ENCODE assay signal across 25 cellular contexts in genomic region chr5:113527746-113528145, GRCh38.
"Had no signal": no experiment of that assay in that cellular context is flagged by ENCODE, and none has a peak within 500 bp of the region (broad histone marks: within the 10 kb centered on the region; RNA-seq: fewer than 3 reads in every experiment).

No MANE protein-coding gene starts in this region.

- H3K27ac ChIP-seq: left lung, lower lobe of right lung, neural progenitor cell, parathyroid adenoma, right atrium auricular region, right lobe of liver, tibial nerve, upper lobe of left lung, vagina had no signal

- H3K4me2 ChIP-seq: neural progenitor cell, smooth muscle cell had no signal

- H3K36me3 ChIP-seq: lower lobe of right lung, neural progenitor cell, right lobe of liver had no signal

- H3K9me3 ChIP-seq: right lobe of liver, vagina had no signal

- DNase-seq: hippocampal formation; kidney; left colon; left lung; lower lobe of right lung; mammary epithelial cell; mesendoderm; naive B cell; natural killer cell; nephron progenitor cell; right lobe of liver; stimulated activated CD4-positive, alpha-beta T cell treated with anti-CD3 and anti-CD28 coated beads, Interleukin-1b, Interleukin-23, amount 100 ng/mL, for 48 hours; stimulated activated CD4-positive, alpha-beta T cell treated with anti-CD3 and anti-CD28 coated beads, Interleukin-2, amount 100 ng/mL, for 48 hours; stimulated activated CD4-positive, alpha-beta T cell treated with anti-CD3 and anti-CD28 coated beads, Interleukin-4, amount 100 ng/mL, for 4 hours; stimulated activated CD8-positive, alpha-beta memory T cell treated with anti-CD3 and anti-CD28 coated beads, Interleukin-4, amount 100 ng/mL, for 48 hours; stimulated activated naive CD4-positive, alpha-beta T cell treated with Interleukin-2 at 50 U/mL for 16 hours; stimulated activated naive CD8-positive, alpha-beta T cell treated with anti-CD3 and anti-CD28 coated beads, Interleukin-15, amount 100 ng/mL, for 72 hours; substantia nigra; upper lobe of left lung had no signal

- H3K4me1 ChIP-seq: neural progenitor cell, parathyroid adenoma, right lobe of liver had no signal

- H3K27me3 ChIP-seq: left lung, neural progenitor cell, right atrium auricular region, right lobe of liver, tibial nerve, upper lobe of left lung, vagina had no signal

- H3K4me3 ChIP-seq: left lung, lower lobe of right lung, neural progenitor cell, right atrium auricular region, right lobe of liver, smooth muscle cell, tibial nerve, upper lobe of left lung, vagina had no signal

- H3K9ac ChIP-seq: neural progenitor cell, parathyroid adenoma had no signal

- H2AFZ ChIP-seq: neural progenitor cell, parathyroid adenoma had no signal
